13 cellular contexts compared by ENCODE assay signal in genomic region chr1:236016782-236017400, GRCh38. TPM values are rescaled to one million over a fixed set of nuclear protein-coding genes. Genes with fewer than 3 reads are reported as not detected.
DNase-seq lines count a peak whose midpoint lies in the region; ATAC-seq and TF ChIP-seq lines count a peak whose summit lies in the region.
"Had no signal": no experiment of that assay in that cellular context is flagged by ENCODE, and none has a peak within 500 bp of the region (broad histone marks: within the 10 kb centered on the region; RNA-seq: fewer than 3 reads in every experiment).

No MANE protein-coding gene starts in this region.

- intact Hi-C loops in PC-3 (cut with micrococcal nuclease) = no loop called here

- H3K4me1 ChIP-seq in ACC112 (ENCODE audit: control insufficient read depth, insufficient read depth, low read length, unreplicated experiment) (peaks cover 44% of the 10 kb centered on the region), PC-3 (ENCODE audit: insufficient read depth, low read length) (peaks cover 19% of the 10 kb centered on the region), rectal smooth muscle tissue (ENCODE audit: control insufficient read depth, insufficient read depth, low read length) (peaks cover 11% of the 10 kb centered on the region)

- H3K36me3 ChIP-seq in ACC112 (ENCODE audit: insufficient read depth, low read length) (peaks cover 14% of the 10 kb centered on the region), PC-3 (ENCODE audit: low read depth, low read length) (no peaks in the 10 kb centered on the region), rectal smooth muscle tissue (ENCODE audit: control insufficient read depth, insufficient read depth, low read length) (peaks cover 7% of the 10 kb centered on the region)

- H3K9me2 ChIP-seq in PC-3 (replicated peaks; ENCODE audit: low read length) = no peaks in the 10 kb centered on the region

- H3K27ac ChIP-seq in ACC112 (ENCODE audit: low read depth, low read length) (peak overlapping the region; percentile 93), PC-3 (ENCODE audit: low read length) (peak overlapping the region; percentile 84), rectal smooth muscle tissue (ENCODE audit: low read depth, low read length) (peak overlapping the region; percentile 55)
- H3K27ac ChIP-seq: HL-60 had no signal

- POLR2A ChIA-PET in PC-3 (lab: Charles Lee; ENCODE audit: unreplicated experiment) = no interaction called here

- CTCF ChIA-PET in PC-3 (lab: Charles Lee) = no interaction called here

- no peaks in the 10 kb centered on the region for H3F3A ChIP-seq in PC-3 (ENCODE audit: low read length, unreplicated experiment)

- no peaks in the 10 kb centered on the region for H4K20me1 ChIP-seq in PC-3 (ENCODE audit: low read length)

- H3K9me3 ChIP-seq in PC-3 (ENCODE audit: low read length) = no peaks in the 10 kb centered on the region

- peak overlapping the region; percentile 13; the same call in 1 of the 2 replicates for H3K4me3 ChIP-seq in ACC112 (ENCODE audit: low read depth, low read length)
- no peak overlapping the region for H3K4me3 ChIP-seq in PC-3 (ENCODE audit: low read length)
- H3K4me3 ChIP-seq in fibroblast of mammary gland (ENCODE audit: control insufficient read depth, low read depth, low read length) = no peak overlapping the region
- H3K4me3 ChIP-seq in rectal smooth muscle tissue (ENCODE audit: low read length) = no peak overlapping the region

- peak; percentile 77 for DNase-seq in PC-3
- DNase-seq in fibroblast of mammary gland (ENCODE audit: low read depth) = peak; percentile 90
- DNase-seq in NCI-H2196 (lab: John Stamatoyannopoulos, UW; ENCODE audit: unreplicated experiment) = no peak
- DNase-seq in HuH-7 (ENCODE audit: low spot score) = no peak
- no peak for DNase-seq in NCI-H146 (lab: John Stamatoyannopoulos, UW)
- no peak for DNase-seq in middle frontal gyrus (ENCODE audit: extremely low spot score, low spot score)
- DNase-seq: activated naive CD8-positive, alpha-beta T cell treated with anti-CD3 and anti-CD28 coated beads, Interleukin-2, amount 50 U/mL, for 24 hours; NCI-H2107; small intestine had no signal

- H3K79me2 ChIP-seq in ACC112 (ENCODE audit: control insufficient read depth, insufficient read depth, low read length, unreplicated experiment) (no peaks in the 10 kb centered on the region), PC-3 (ENCODE audit: low read length) (no peaks in the 10 kb centered on the region)

- H3K4me2 ChIP-seq in PC-3 (ENCODE audit: low read length) = peak overlapping the region; percentile 35

- H2AFZ ChIP-seq in ACC112 (ENCODE audit: low read length, unreplicated experiment) (no peak overlapping the region), PC-3 (ENCODE audit: low read length) (no peak overlapping the region)

- no peak for TF ChIP-seq CTCF in PC-3 (conservative IDR thresholded peaks at IDR 0.05; ENCODE audit: low read depth, low read length)
- no peak for TF ChIP-seq CTCF in fibroblast of mammary gland (conservative IDR thresholded peaks at IDR 0.05; ENCODE audit: control insufficient read depth, insufficient read depth, low read depth, low read length)

- peak overlapping the region; percentile 18; the same call in 1 of the 2 replicates for H3K9ac ChIP-seq in PC-3 (ENCODE audit: low read length)
- H3K9ac ChIP-seq in rectal smooth muscle tissue (ENCODE audit: low read length) = no peak overlapping the region

- BruUV-seq in PC-3 (replicated peaks; lab: Mats Ljungman, UMichigan) = no TSS peak

- H3K27me3 ChIP-seq in ACC112 (ENCODE audit: insufficient read depth, low read length) = no peaks in the 10 kb centered on the region
- no peaks in the 10 kb centered on the region for H3K27me3 ChIP-seq in PC-3 (ENCODE audit: low read length)
- H3K27me3 ChIP-seq in rectal smooth muscle tissue (ENCODE audit: control insufficient read depth, insufficient read depth, low read length) = no peaks in the 10 kb centered on the region

- peak; percentile 98 for ATAC-seq in PC-3
- ATAC-seq: activated naive CD8-positive, alpha-beta T cell treated with anti-CD3 and anti-CD28 coated beads, Interleukin-2, amount 50 U/mL, for 24 hours; natural killer cell treated with Interleukin-12 subunit alpha and Interleukin-12 subunit beta and Interleukin-15 and Interleukin-18, amount 100 ng/mL, for 72 hours had no signal

RNA-seq across cellular contexts. Expression of gene NID1, which starts 48.0 kb away (rescaled TPM):
- 11.1 and 13.1 TPM in 2 replicates for total RNA-seq in PC-3 (2014; rRNA removed)
- total RNA-seq: natural killer cell treated with Interleukin-12 subunit alpha and Interleukin-12 subunit beta and Interleukin-15 and Interleukin-18, amount 100 ng/mL, for 72 hours had no signal

Comparison
In these comparisons a context has a peak if more than half of its experiments do, and no peak if none do; other contexts are left out.
1. DNase-seq: peak in PC-3 (single experiment) and fibroblast of mammary gland (single experiment); none in NCI-H2196 (single experiment), HuH-7 (single experiment), NCI-H146 (single experiment) and middle frontal gyrus (single experiment).
2. Peak in every context shown above with its lines, with median percentiles within 50 percentile points of each other: H3K27ac ChIP-seq.